Comparison of ENCODE assay signal across 8 cellular contexts in the genomic region with DNA sequence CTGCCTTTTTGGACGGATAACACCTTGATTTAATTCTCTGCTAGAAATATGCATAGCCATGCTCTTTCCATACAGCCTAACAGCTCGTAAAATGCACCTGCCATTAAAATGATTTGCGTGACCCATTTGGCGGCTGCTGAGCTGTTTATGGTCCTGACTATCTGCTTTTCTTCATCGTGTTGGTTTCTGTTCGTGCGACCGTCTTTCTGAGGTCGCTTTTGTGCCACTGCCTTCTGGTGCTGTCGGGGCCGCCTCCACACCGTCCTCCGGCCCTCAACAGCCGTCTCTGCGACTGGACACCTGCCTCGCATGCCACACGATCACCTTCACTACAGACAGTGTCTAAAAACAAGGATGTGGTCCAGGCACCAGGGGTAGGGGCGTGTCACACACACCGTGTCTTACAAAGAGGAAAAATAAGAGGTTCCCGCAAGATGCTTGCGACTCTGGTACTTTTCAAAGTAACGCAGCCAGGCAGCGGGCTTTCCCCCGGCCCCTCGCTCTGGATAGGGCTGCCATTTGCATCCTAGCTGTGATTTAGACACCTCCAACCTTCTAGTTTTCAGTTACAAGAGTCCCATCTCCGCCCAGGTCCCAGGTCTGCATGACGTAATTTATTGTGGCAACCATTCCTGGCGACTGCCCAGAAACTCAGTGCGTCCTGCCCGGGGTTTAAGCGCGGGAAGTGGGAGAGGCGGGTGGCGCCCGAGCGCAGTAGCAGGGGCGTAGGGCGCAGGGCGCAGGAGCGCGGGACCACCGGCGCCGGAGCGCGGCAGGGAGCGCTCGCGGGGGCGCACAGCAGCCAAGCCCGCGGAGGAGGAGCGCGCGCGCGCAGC. TPM values are rescaled to one million over a fixed set of nuclear protein-coding genes. Genes with fewer than 3 reads are reported as not detected.
DNase-seq lines count a peak whose midpoint lies in the region; ATAC-seq and TF ChIP-seq lines count a peak whose summit lies in the region.

A gene (plus strand): TSS at position 629 of the 836 bp plus-strand sequence. CDS start 208 bp downstream, outside the sequence.

- DNase-seq in GM03348 (ENCODE audit: low spot score) = peak; percentile 40
- DNase-seq in NCI-H1694 treated with DMSO at 0.1 percent for 48 hours (lab: John Stamatoyannopoulos, UW) = peak; percentile 39
- peak in 6 of 7 donors; percentile 26 to 58 (median 34) for DNase-seq in adrenal gland
- no peak for DNase-seq in spleen
- DNase-seq in NCI-H2107 treated with DMSO at 0.1 percent for 48 hours (lab: John Stamatoyannopoulos, UW; ENCODE audit: unreplicated experiment) = no peak
- no peak for DNase-seq in OCI-M1 (lab: John Stamatoyannopoulos, UW)

- peaks cover 0 to 8% of the 10 kb centered on the region in 2 donors for H3K4me1 ChIP-seq in adrenal gland (replicated peaks in 1 of 2)
- H3K4me1 ChIP-seq in spleen = peaks cover 0 to 14% (median 12%) of the 10 kb centered on the region in 6 donors

- H3K27ac ChIP-seq in adrenal gland (no peak within 1 kb of the TSS), spleen (no peak within 1 kb of the TSS)

- intact Hi-C loops in adrenal gland (cut with DNase I) (no loop called here), spleen (cut with DNase I; ENCODE audit: low total_unique reads) (no loop called here)

- no peak for TF ChIP-seq CTCF in adrenal gland (IDR thresholded peaks at IDR 0.05)
- no peak for TF ChIP-seq CTCF in spleen (IDR thresholded peaks at IDR 0.05 in 8 of 11, conservative IDR thresholded peaks at IDR 0.05 in 3 of 11)

- TF ChIP-seq POLR2A in adrenal gland (IDR thresholded peaks at IDR 0.05) (no peak), spleen (IDR thresholded peaks at IDR 0.05) (no peak)

- ATAC-seq in HG03432 (IDR thresholded peaks at IDR 0.05; ENCODE audit: unreplicated experiment) = no peak

- H3K27me3 ChIP-seq in adrenal gland (peaks cover 36% of the 10 kb centered on the region), spleen (replicated peaks in 1 of 7) (peaks cover 0 to 87% (median 21%) of the 10 kb centered on the region in 7 donors)

- H3K4me3 ChIP-seq in adrenal gland = peak within 1 kb of the TSS in 1 of 4 donors; percentile 31
- peak within 1 kb of the TSS; percentile 52 for H3K4me3 ChIP-seq in iPS-18c (ENCODE audit: insufficient read depth, low read depth, low read length)
- H3K4me3 ChIP-seq in spleen = peak within 1 kb of the TSS in 5 of 8 donors; percentile 2 to 49 (median 18)

- 4 to 12% (median 5%) methylated on average over 26 to 57 of the region's 57 CpGs for WGBS in adrenal gland, 4 donors
- 5 to 7% (median 5%) methylated on average over 55 to 57 of the region's 57 CpGs for WGBS in spleen, 5 donors

- no peaks in the 10 kb centered on the region for H3K9me3 ChIP-seq in adrenal gland (replicated peaks in 1 of 3)
- H3K9me3 ChIP-seq in iPS-18c (ENCODE audit: control insufficient read depth, insufficient read depth, low read length) = no peaks in the 10 kb centered on the region
- H3K9me3 ChIP-seq in spleen = no peaks in the 10 kb centered on the region

- H3K36me3 ChIP-seq in adrenal gland (replicated peaks in 1 of 2) = no peaks in the 10 kb centered on the region
- no peaks in the 10 kb centered on the region for H3K36me3 ChIP-seq in spleen

RNA-seq across cellular contexts. Expression of the gene that starts here (rescaled TPM):
- total RNA-seq in adrenal gland (not detected), spleen (not detected)
- polyA plus RNA-seq in adrenal gland (not detected), spleen (not detected)

Comparison
In these comparisons a context has a peak if more than half of its experiments do, and no peak if none do; other contexts are left out.
1. Peak in DNase-seq in adrenal gland; RNA of the gene not detected or under 1 TPM.
2. DNase-seq: peak in GM03348 (single experiment) and NCI-H1694 treated with DMSO at 0.1 percent for 48 hours (single experiment); none in spleen (single experiment), NCI-H2107 treated with DMSO at 0.1 percent for 48 hours (single experiment) and OCI-M1 (single experiment).